In the genomic region with DNA sequence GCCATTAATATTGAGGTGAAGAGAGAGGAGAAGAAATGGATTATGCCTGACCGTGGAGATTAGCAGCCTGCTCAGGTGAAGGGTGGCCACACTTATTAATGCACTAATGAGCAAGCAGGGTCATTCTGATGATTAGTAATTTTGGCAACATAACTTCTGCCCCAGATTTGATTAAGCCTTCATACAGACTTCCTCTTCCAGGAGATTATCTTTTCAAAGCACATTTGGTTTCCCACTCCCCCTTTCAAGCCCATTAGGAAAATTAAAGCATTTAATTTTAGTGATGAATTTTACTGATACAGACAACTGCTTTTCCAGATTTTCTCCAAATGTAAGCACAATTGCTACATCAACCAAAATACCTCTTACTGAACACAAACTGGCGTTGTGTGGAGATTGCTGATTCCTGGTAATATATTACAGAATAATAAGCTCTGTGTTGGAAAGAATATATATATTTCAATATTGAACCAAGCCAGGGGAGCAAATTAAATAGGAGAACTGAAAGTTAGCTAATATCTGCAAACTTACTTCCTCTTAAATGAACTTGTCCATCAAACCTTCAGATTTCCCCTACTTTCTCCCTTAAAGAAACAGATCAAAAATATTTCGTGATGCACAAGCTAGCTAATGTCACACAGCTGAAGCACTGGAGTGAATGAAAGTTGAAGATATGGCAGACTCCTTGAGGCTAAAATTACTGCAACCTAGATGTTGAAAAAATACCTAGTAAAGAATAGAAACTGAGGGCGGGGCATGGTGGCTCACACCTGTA, we compare ENCODE assay signal across 12 cellular contexts.
DNase-seq lines count a peak whose midpoint lies in the region; ATAC-seq and TF ChIP-seq lines count a peak whose summit lies in the region.
"Had no signal": no experiment of that assay in that cellular context is flagged by ENCODE, and none has a peak within 500 bp of the region (broad histone marks: within the 10 kb centered on the region; RNA-seq: fewer than 3 reads in every experiment).

No MANE protein-coding gene starts in this region.

- no peaks in the 10 kb centered on the region for H3K79me2 ChIP-seq in GM23338 (replicated peaks; ENCODE audit: insufficient read depth)

- H3K4me2 ChIP-seq in GM23338, result no peak overlapping the region

- no peak for DNase-seq in natural killer cell treated with Interleukin-12 subunit alpha and Interleukin-12 subunit beta and Interleukin-15 and Interleukin-18, amount 100 ng/mL, for 72 hours (ENCODE audit: low spot score)
- DNase-seq in natural killer cell, result no peak
- DNase-seq in activated B cell treated with CpG ODN at 0.5 μM for 24 hours, result no peak
- no peak for DNase-seq in GM23338 (ENCODE audit: low spot score)
- DNase-seq in nephron progenitor cell, result no peak
- no peak for DNase-seq in NK-92 (lab: John Stamatoyannopoulos, UW; ENCODE audit: unreplicated experiment)
- DNase-seq: dorsolateral prefrontal cortex, gastrocnemius medialis, kidney glomerular epithelial cell had no signal

- H3K4me1 Mint-ChIP-seq in natural killer cell treated with Interleukin-12 subunit alpha and Interleukin-12 subunit beta and Interleukin-15 and Interleukin-18, amount 100 ng/mL, for 72 hours (ENCODE audit: low read depth in 2 of 2), result peaks cover 34 to 57% of the 10 kb centered on the region in 2 donors
- H3K4me1 Mint-ChIP-seq in natural killer cell (peaks cover 22 to 34% of the 10 kb centered on the region in 2 donors), activated B cell treated with CpG ODN at 0.5 μM for 24 hours (peaks cover 63% of the 10 kb centered on the region), GM23338 (no peaks in the 10 kb centered on the region), nephron progenitor cell (no peaks in the 10 kb centered on the region)

- H3K9me3 Mint-ChIP-seq in natural killer cell treated with Interleukin-12 subunit alpha and Interleukin-12 subunit beta and Interleukin-15 and Interleukin-18, amount 100 ng/mL, for 72 hours, result no peaks in the 10 kb centered on the region
- H3K9me3 Mint-ChIP-seq in natural killer cell (no peaks in the 10 kb centered on the region), activated B cell treated with CpG ODN at 0.5 μM for 24 hours (no peaks in the 10 kb centered on the region), GM23338 (no peaks in the 10 kb centered on the region), nephron progenitor cell (no peaks in the 10 kb centered on the region)
- H3K9me3 Mint-ChIP-seq: activated naive CD4-positive, alpha-beta T cell treated with anti-CD3 and anti-CD28 coated beads, Interleukin-2, amount 10 ng/mL, durations not matched to agents 7 days and 5 days had no signal

- no peaks in the 10 kb centered on the region for H3K27me3 Mint-ChIP-seq in natural killer cell treated with Interleukin-12 subunit alpha and Interleukin-12 subunit beta and Interleukin-15 and Interleukin-18, amount 100 ng/mL, for 72 hours
- no peaks in the 10 kb centered on the region for H3K27me3 Mint-ChIP-seq in natural killer cell (ENCODE audit: low read depth in 2 of 2)
- no peaks in the 10 kb centered on the region for H3K27me3 Mint-ChIP-seq in activated B cell treated with CpG ODN at 0.5 μM for 24 hours
- H3K27me3 Mint-ChIP-seq in GM23338 (ENCODE audit: insufficient read depth, low read depth, poor library complexity), result peaks cover 2% of the 10 kb centered on the region
- H3K27me3 Mint-ChIP-seq in nephron progenitor cell (ENCODE audit: low read depth, poor library complexity), result peaks cover 5% of the 10 kb centered on the region
- H3K27me3 Mint-ChIP-seq: activated naive CD4-positive, alpha-beta T cell treated with anti-CD3 and anti-CD28 coated beads, Interleukin-2, amount 10 ng/mL, durations not matched to agents 7 days and 5 days had no signal

- H3K27me3 ChIP-seq in GM23338 (ENCODE audit: insufficient read depth), result no peaks in the 10 kb centered on the region
- H3K27me3 ChIP-seq: dorsolateral prefrontal cortex, gastrocnemius medialis had no signal

- H3K4me1 ChIP-seq in GM23338 (ENCODE audit: insufficient read depth), result no peaks in the 10 kb centered on the region
- H3K4me1 ChIP-seq: gastrocnemius medialis had no signal

- no peak for ATAC-seq in natural killer cell treated with Interleukin-12 subunit alpha and Interleukin-12 subunit beta and Interleukin-15 and Interleukin-18, amount 100 ng/mL, for 72 hours
- no peak for ATAC-seq in natural killer cell
- peak; percentile 47 for ATAC-seq in HG03378 (IDR thresholded peaks at IDR 0.05; ENCODE audit: unreplicated experiment)
- ATAC-seq in activated B cell treated with CpG ODN at 0.5 μM for 24 hours (ENCODE audit: low read depth), result peak; percentile 80
- ATAC-seq in GM23338, result no peak
- ATAC-seq in GM19035 (IDR thresholded peaks at IDR 0.05; ENCODE audit: unreplicated experiment), result no peak
- ATAC-seq: gastrocnemius medialis had no signal

- H3K27ac ChIP-seq in GM23338 (ENCODE audit: low read depth), result no peak overlapping the region
- H3K27ac ChIP-seq: gastrocnemius medialis had no signal

- TF ChIP-seq CTCF in natural killer cell (IDR thresholded peaks at IDR 0.05) (no peak), activated B cell treated with CpG ODN at 0.5 μM for 24 hours (IDR thresholded peaks at IDR 0.05) (no peak), GM23338 (conservative IDR thresholded peaks at IDR 0.05; ENCODE audit: low read depth in 2 of 2) (no peak), nephron progenitor cell (IDR thresholded peaks at IDR 0.05) (no peak)

- H4K20me1 ChIP-seq in GM23338 (replicated peaks; ENCODE audit: insufficient read depth), result no peaks in the 10 kb centered on the region; the same call in 1 of the 2 replicates

- no peaks in the 10 kb centered on the region for H3F3A ChIP-seq in GM23338 (replicated peaks; ENCODE audit: low read depth)

- H3K36me3 Mint-ChIP-seq in natural killer cell treated with Interleukin-12 subunit alpha and Interleukin-12 subunit beta and Interleukin-15 and Interleukin-18, amount 100 ng/mL, for 72 hours, result no peaks in the 10 kb centered on the region
- H3K36me3 Mint-ChIP-seq in natural killer cell (no peaks in the 10 kb centered on the region), activated B cell treated with CpG ODN at 0.5 μM for 24 hours (ENCODE audit: low read depth) (no peaks in the 10 kb centered on the region), GM23338 (ENCODE audit: low read depth) (no peaks in the 10 kb centered on the region), nephron progenitor cell (ENCODE audit: low read depth) (no peaks in the 10 kb centered on the region)

- H3K27ac Mint-ChIP-seq in natural killer cell treated with Interleukin-12 subunit alpha and Interleukin-12 subunit beta and Interleukin-15 and Interleukin-18, amount 100 ng/mL, for 72 hours, result peak overlapping the region; percentile 76 to 80
- H3K27ac Mint-ChIP-seq in natural killer cell, result peak overlapping the region in 1 of 2 donors; percentile 39
- H3K27ac Mint-ChIP-seq in activated B cell treated with CpG ODN at 0.5 μM for 24 hours, result peak overlapping the region; percentile 98
- no peak overlapping the region for H3K27ac Mint-ChIP-seq in GM23338
- H3K27ac Mint-ChIP-seq in nephron progenitor cell, result no peak overlapping the region
- H3K27ac Mint-ChIP-seq: activated naive CD4-positive, alpha-beta T cell treated with anti-CD3 and anti-CD28 coated beads, Interleukin-2, amount 10 ng/mL, durations not matched to agents 7 days and 5 days had no signal

- intact Hi-C loops in natural killer cell (cut with micrococcal nuclease) (no loop called here), activated B cell treated with CpG ODN at 0.5 μM for 24 hours (cut with micrococcal nuclease) (loop anchor here (1.0 kb wide), 5 partner anchors 8 to 45 kb away; no protein-coding TSS in a partner anchor)

- H3K9me2 ChIP-seq in GM23338 (ENCODE audit: insufficient read depth), result no peaks in the 10 kb centered on the region

- CTCF ChIA-PET in activated B cell treated with CpG ODN at 0.5 μM for 24 hours (lab: Charles Lee), result interaction anchor here (0.8 to 3.6 kb wide), 9 partner anchors 9 to 46 kb away, joined by 3 to 32 read pairs (median 6); no protein-coding TSS in a partner anchor

- H3K36me3 ChIP-seq in GM23338 (ENCODE audit: insufficient read depth), result no peaks in the 10 kb centered on the region
- H3K36me3 ChIP-seq: gastrocnemius medialis had no signal

- no peak overlapping the region for H2AFZ ChIP-seq in GM23338

- POLR2A ChIA-PET in activated B cell treated with CpG ODN at 0.5 μM for 24 hours (lab: Charles Lee), result interaction anchor here (0.8 to 7.2 kb wide), 16 partner anchors 8 to 448 kb away, joined by 3 to 411 read pairs (median 9); partner anchors contain the start of genes FAM210A and RNMT

- H3K4me3 ChIP-seq in GM23338, result no peak overlapping the region
- H3K4me3 ChIP-seq: dorsolateral prefrontal cortex, gastrocnemius medialis had no signal

- H3K4me3 Mint-ChIP-seq in natural killer cell treated with Interleukin-12 subunit alpha and Interleukin-12 subunit beta and Interleukin-15 and Interleukin-18, amount 100 ng/mL, for 72 hours, result peak overlapping the region; percentile 84
- H3K4me3 Mint-ChIP-seq in natural killer cell, result no peak overlapping the region
- peak overlapping the region; percentile 76 for H3K4me3 Mint-ChIP-seq in activated B cell treated with CpG ODN at 0.5 μM for 24 hours
- no peak overlapping the region for H3K4me3 Mint-ChIP-seq in GM23338
- H3K4me3 Mint-ChIP-seq in nephron progenitor cell, result no peak overlapping the region
- H3K4me3 Mint-ChIP-seq: activated naive CD4-positive, alpha-beta T cell treated with anti-CD3 and anti-CD28 coated beads, Interleukin-2, amount 10 ng/mL, durations not matched to agents 7 days and 5 days had no signal

TF ChIP-seq in GM23338, 12 proteins besides CTCF, POLR2A, EP300 and RAD21 (continues in another document):
- TF ChIP-seq CREB1 (CRISPR knock-in tag; IDR thresholded peaks at IDR 0.05; ENCODE audit: low read depth) (no peak), JUNB (IDR thresholded peaks at IDR 0.05; ENCODE audit: unreplicated experiment) (no peak)

Comparison
In these comparisons a context has a peak if more than half of its experiments do, and no peak if none do; other contexts are left out.
1. H3K4me3 Mint-ChIP-seq: peak in natural killer cell treated with Interleukin-12 subunit alpha and Interleukin-12 subunit beta and Interleukin-15 and Interleukin-18, amount 100 ng/mL, for 72 hours (single experiment) and activated B cell treated with CpG ODN at 0.5 μM for 24 hours (single experiment); none in natural killer cell (single experiment), GM23338 (single experiment) and nephron progenitor cell (single experiment).
2. ATAC-seq: peak in HG03378 (single experiment) and activated B cell treated with CpG ODN at 0.5 μM for 24 hours (single experiment); none in natural killer cell treated with Interleukin-12 subunit alpha and Interleukin-12 subunit beta and Interleukin-15 and Interleukin-18, amount 100 ng/mL, for 72 hours (0 of 2), natural killer cell (0 of 3), GM23338 (single experiment) and GM19035 (single experiment).
3. H3K27ac Mint-ChIP-seq: peak in natural killer cell treated with Interleukin-12 subunit alpha and Interleukin-12 subunit beta and Interleukin-15 and Interleukin-18, amount 100 ng/mL, for 72 hours (2 of 2) and activated B cell treated with CpG ODN at 0.5 μM for 24 hours (single experiment); none in GM23338 (single experiment) and nephron progenitor cell (single experiment).